In the genomic region with DNA sequence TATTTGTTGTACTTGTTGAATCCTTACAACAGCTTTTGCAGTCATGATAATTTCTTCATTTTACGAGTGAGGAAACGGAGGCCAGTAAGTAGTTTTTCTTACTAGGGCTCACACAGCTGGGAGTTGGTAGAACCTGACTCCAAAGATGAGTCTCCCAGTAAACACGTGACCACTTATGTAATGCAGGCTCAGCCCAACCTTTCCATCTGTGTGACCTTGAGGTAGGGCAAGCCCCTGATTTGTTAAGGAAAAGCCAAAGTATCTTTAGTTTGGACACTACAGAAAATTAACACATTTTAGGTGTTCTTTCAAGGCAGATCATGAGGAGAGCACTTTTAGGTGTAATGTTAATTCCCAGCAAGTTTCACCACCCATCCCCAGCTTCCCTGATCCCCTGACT, we compare ENCODE assay signal across 16 cellular contexts.
DNase-seq lines count a peak whose midpoint lies in the region; TF ChIP-seq lines count a peak whose summit lies in the region.
"Had no signal": no experiment of that assay in that cellular context is flagged by ENCODE, and none has a peak within 500 bp of the region (broad histone marks: within the 10 kb centered on the region; RNA-seq: fewer than 3 reads in every experiment).

No MANE protein-coding gene starts in this region.

- H3K27ac ChIP-seq in substantia nigra (ENCODE audit: low read depth, low read length, poor library complexity, severe bottlenecking): peak overlapping the region; percentile 18
- H3K27ac ChIP-seq: BLaER1 treated with 17β-estradiol and CSF1 and Interleukin-3, amounts not matched to agents 10 nM and 100 nM had no signal

- DNase-seq in NCI-H2171 treated with DMSO at 0.1 percent for 48 hours (lab: John Stamatoyannopoulos, UW) (peak; percentile 39), NCI-H2171 (lab: John Stamatoyannopoulos, UW) (no peak), amniotic epithelial cell (ENCODE audit: low read depth) (peak; percentile 44), fibroblast of villous mesenchyme (ENCODE audit: low read depth) (peak; percentile 21), substantia nigra (lab: John Stamatoyannopoulos, UW) (no peak), cerebellar cortex (ENCODE audit: low spot score) (no peak), NCI-H2081 (lab: John Stamatoyannopoulos, UW) (no peak), GM19240 (ENCODE audit: insufficient read length, low spot score) (no peak)
- DNase-seq: 8988T; Calu3; CD8-positive, alpha-beta T cell; DMS79; GDM1; GOT3; H7 had no signal

- no peak for TF ChIP-seq CTCF in fibroblast of villous mesenchyme (IDR thresholded peaks at IDR 0.05; ENCODE audit: insufficient read depth, low read depth, low read length)

- H3K4me3 ChIP-seq in fibroblast of villous mesenchyme (ENCODE audit: low read depth, low read length): no peak overlapping the region
- H3K4me3 ChIP-seq: BLaER1 treated with 17β-estradiol and CSF1 and Interleukin-3, amounts not matched to agents 10 nM and 100 nM had no signal

Comparison
In these comparisons a context has a peak if more than half of its experiments do, and no peak if none do; other contexts are left out.
1. DNase-seq: peak in NCI-H2171 treated with DMSO at 0.1 percent for 48 hours (single experiment), amniotic epithelial cell (single experiment) and fibroblast of villous mesenchyme (single experiment); none in NCI-H2171 (single experiment), substantia nigra (0 of 49), cerebellar cortex (single experiment), NCI-H2081 (0 of 2) and GM19240 (single experiment).